ENCODE assay signal across 8 cellular contexts in genomic region chr9:111957856-111958631, GRCh38.
DNase-seq lines count a peak whose midpoint lies in the region; TF ChIP-seq lines count a peak whose summit lies in the region.

No MANE protein-coding gene starts in this region.

- no peaks in the 10 kb centered on the region for H4K20me1 ChIP-seq in OCI-LY7 (ENCODE audit: insufficient read depth, low read length)
- H4K20me1 ChIP-seq in mammary epithelial cell (ENCODE audit: insufficient read depth, low read length): no peaks in the 10 kb centered on the region

- peak; percentile 62 for DNase-seq in DMS79 treated with DMSO at 0.1 percent for 48 hours (lab: John Stamatoyannopoulos, UW)
- peak; percentile 90 for DNase-seq in HFFc6
- DNase-seq in OCI-LY7 (ENCODE audit: low spot score): peak; percentile 39
- DNase-seq in mammary epithelial cell: peak; percentile 96
- peak; percentile 14 for DNase-seq in middle frontal gyrus (ENCODE audit: extremely low spot score, low spot score)
- no peak for DNase-seq in ecto neural progenitor cell (ENCODE audit: low spot score)
- no peak for DNase-seq in NK-92 (lab: John Stamatoyannopoulos, UW; ENCODE audit: unreplicated experiment)
- DNase-seq in HuH-7.5 (ENCODE audit: low spot score): no peak

- peak overlapping the region; percentile 92 for H3K27ac Mint-ChIP-seq in HFFc6

- H3K9me3 Mint-ChIP-seq in HFFc6: no peaks in the 10 kb centered on the region

- H3K79me2 ChIP-seq in OCI-LY7 (ENCODE audit: insufficient read depth, low read depth, low read length): no peaks in the 10 kb centered on the region
- no peaks in the 10 kb centered on the region for H3K79me2 ChIP-seq in mammary epithelial cell (ENCODE audit: insufficient read depth, low read length)

- TF ChIP-seq CTCF in HFFc6 (IDR thresholded peaks at IDR 0.05) (no peak), OCI-LY7 (conservative IDR thresholded peaks at IDR 0.05; ENCODE audit: low read length) (no peak), mammary epithelial cell (conservative IDR thresholded peaks at IDR 0.05 in 1 of 2, IDR thresholded peaks at IDR 0.05 in 1 of 2; ENCODE audit: extremely low read depth in 1 of 2, insufficient read depth in 1 of 2, low read depth in 1 of 2, low read length in 2 of 2) (no peak)

- H3K9me3 ChIP-seq in OCI-LY7 (ENCODE audit: low read length) (no peaks in the 10 kb centered on the region), mammary epithelial cell (replicated peaks; ENCODE audit: insufficient read depth, low read length) (no peaks in the 10 kb centered on the region)

- peak overlapping the region; percentile 84 for H3K4me3 Mint-ChIP-seq in HFFc6

- intact Hi-C loops in OCI-LY7 (cut with micrococcal nuclease; ENCODE audit: unreplicated experiment): no loop called here
- intact Hi-C loops in mammary epithelial cell (cut with micrococcal nuclease): loop anchor here (1.0 kb wide), 1 partner anchor 103 kb away; no protein-coding TSS in a partner anchor

- peaks cover 4% of the 10 kb centered on the region; the same call in 1 of the 2 replicates for H3K36me3 Mint-ChIP-seq in HFFc6 (ENCODE audit: low read depth)

- H3K36me3 ChIP-seq in OCI-LY7 (ENCODE audit: insufficient read depth, low read length) (no peaks in the 10 kb centered on the region), mammary epithelial cell (ENCODE audit: insufficient read depth, low read length) (no peaks in the 10 kb centered on the region)

- peak overlapping the region; percentile 75 for H2AFZ ChIP-seq in OCI-LY7 (ENCODE audit: low read length)
- peak overlapping the region; percentile 32 for H2AFZ ChIP-seq in mammary epithelial cell (ENCODE audit: low read depth, low read length)

- H3K27ac ChIP-seq in OCI-LY7 (ENCODE audit: low read depth, low read length, poor library complexity, severe bottlenecking) (no peak overlapping the region), mammary epithelial cell (ENCODE audit: insufficient read depth, low read depth, low read length) (peak overlapping the region; percentile 96)

- H3K4me1 ChIP-seq in OCI-LY7 (ENCODE audit: insufficient read depth, low read length, poor library complexity, severe bottlenecking): peaks cover 9% of the 10 kb centered on the region
- peaks cover 43% of the 10 kb centered on the region for H3K4me1 ChIP-seq in mammary epithelial cell (ENCODE audit: insufficient read depth, low read length)

- no peaks in the 10 kb centered on the region; the same call in none of the 2 replicates for H3K27me3 Mint-ChIP-seq in HFFc6 (ENCODE audit: insufficient read depth)

- no peaks in the 10 kb centered on the region for H3K9me2 ChIP-seq in OCI-LY7 (ENCODE audit: insufficient read depth, low read length)

- 0% methylated on average over 3 of the region's 3 CpGs for WGBS in mammary epithelial cell (ENCODE audit: low coverage, missing lambda C conversion rate)

- BruUV-seq in OCI-LY7 (replicated peaks; lab: Mats Ljungman, UMichigan): no TSS peak
- BruUV-seq in mammary epithelial cell (replicated peaks; lab: Mats Ljungman, UMichigan): TSS peak; percentile 72

- H3K4me3 ChIP-seq in OCI-LY7 (ENCODE audit: low read depth, low read length, poor library complexity, severe bottlenecking) (no peak overlapping the region), mammary epithelial cell (replicated peaks in 1 of 3; ENCODE audit: insufficient read depth in 1 of 3, low read depth in 2 of 3, low read length in 3 of 3) (peak overlapping the region; percentile 0 to 14 (median 10))

- POLR2A ChIA-PET in OCI-LY7 (lab: Charles Lee): interaction anchor here (0.6 to 1.3 kb wide), 2 partner anchors 13 to 746 kb away, joined by 3 to 4 read pairs; no protein-coding TSS in a partner anchor

- in situ Hi-C loops in mammary epithelial cell (cut with MboI; ENCODE audit: low sequenced_read_pairs in 2 of 2): loop anchor here in 1 of 2 donors (25.0 kb wide), 1 partner anchor 104 kb away; no protein-coding TSS in a partner anchor

- CTCF ChIA-PET in OCI-LY7 (lab: Charles Lee; ENCODE audit: unreplicated experiment) (no interaction called here), mammary epithelial cell (lab: Charles Lee; ENCODE audit: low non-redundant PET) (interaction anchor here (0.6 kb wide), 1 partner anchor 207 kb away, joined by 3 read pairs; no protein-coding TSS in a partner anchor)

- H3K4me2 ChIP-seq in OCI-LY7 (ENCODE audit: low read length) (peak overlapping the region; percentile 57), mammary epithelial cell (ENCODE audit: insufficient read depth, low read depth, low read length) (peak overlapping the region; percentile 68)

- dilution Hi-C loops in mammary epithelial cell (cut with HindIII; ENCODE audit: low sequenced_read_pairs): no loop called here

- H3K27me3 ChIP-seq in mammary epithelial cell (ENCODE audit: insufficient read depth, low read length): no peaks in the 10 kb centered on the region

- peaks cover 66% of the 10 kb centered on the region for H3K4me1 Mint-ChIP-seq in HFFc6 (ENCODE audit: low read depth)

- peak overlapping the region; percentile 76 for H3K9ac ChIP-seq in mammary epithelial cell (ENCODE audit: insufficient read depth, low read length)

Comparison
In these comparisons a context has a peak if more than half of its experiments do, and no peak if none do; other contexts are left out.
1. DNase-seq: peak in DMS79 treated with DMSO at 0.1 percent for 48 hours (single experiment), HFFc6 (single experiment), OCI-LY7 (single experiment), mammary epithelial cell (single experiment) and middle frontal gyrus (single experiment); none in ecto neural progenitor cell (single experiment), NK-92 (single experiment) and HuH-7.5 (single experiment).